1 cellular context compared by ENCODE assay signal in the genomic region with DNA sequence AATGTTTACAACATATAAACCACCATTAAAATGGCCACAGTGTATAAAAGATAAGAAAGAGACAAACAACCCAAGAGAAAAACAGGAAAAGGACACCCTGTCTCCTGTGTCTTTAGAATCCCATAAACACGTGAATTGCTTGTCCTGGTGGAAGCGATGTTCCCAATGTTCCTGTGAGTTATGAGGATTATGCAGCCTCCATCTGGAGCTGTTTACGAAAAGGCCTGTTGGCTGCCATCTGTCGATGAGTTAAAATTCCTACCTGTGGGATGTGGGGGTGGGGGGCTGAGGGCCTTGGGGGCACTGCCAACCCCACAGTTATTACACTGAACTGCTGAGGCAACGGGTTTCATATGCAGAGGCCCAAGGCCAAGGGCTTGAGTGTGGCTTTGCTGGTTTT.
TF ChIP-seq lines count a peak whose summit lies in the region.

No MANE protein-coding gene starts in this region.

TF ChIP-seq in HepG2, 621 proteins besides CTCF, POLR2A, EP300 and RAD21:
- TF ChIP-seq ZSCAN25 (CRISPR knock-in tag; IDR thresholded peaks at IDR 0.05) (no peak), CBX1 (IDR thresholded peaks at IDR 0.05; ENCODE audit: low read depth) (no peak), ZNF782 (CRISPR knock-in tag; IDR thresholded peaks at IDR 0.05; ENCODE audit: borderline replicate concordance) (no peak), PHF5A (CRISPR knock-in tag; IDR thresholded peaks at IDR 0.05; ENCODE audit: low read depth, unreplicated experiment) (no peak)
- TF ChIP-seq, protein P1, sequence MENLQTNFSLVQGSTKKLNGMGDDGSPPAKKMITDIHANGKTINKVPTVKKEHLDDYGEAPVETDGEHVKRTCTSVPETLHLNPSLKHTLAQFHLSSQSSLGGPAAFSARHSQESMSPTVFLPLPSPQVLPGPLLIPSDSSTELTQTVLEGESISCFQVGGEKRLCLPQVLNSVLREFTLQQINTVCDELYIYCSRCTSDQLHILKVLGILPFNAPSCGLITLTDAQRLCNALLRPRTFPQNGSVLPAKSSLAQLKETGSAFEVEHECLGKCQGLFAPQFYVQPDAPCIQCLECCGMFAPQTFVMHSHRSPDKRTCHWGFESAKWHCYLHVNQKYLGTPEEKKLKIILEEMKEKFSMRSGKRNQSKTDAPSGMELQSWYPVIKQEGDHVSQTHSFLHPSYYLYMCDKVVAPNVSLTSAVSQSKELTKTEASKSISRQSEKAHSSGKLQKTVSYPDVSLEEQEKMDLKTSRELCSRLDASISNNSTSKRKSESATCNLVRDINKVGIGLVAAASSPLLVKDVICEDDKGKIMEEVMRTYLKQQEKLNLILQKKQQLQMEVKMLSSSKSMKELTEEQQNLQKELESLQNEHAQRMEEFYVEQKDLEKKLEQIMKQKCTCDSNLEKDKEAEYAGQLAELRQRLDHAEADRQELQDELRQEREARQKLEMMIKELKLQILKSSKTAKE (CRISPR knock-in tag; IDR thresholded peaks at IDR 0.05; ENCODE audit: borderline replicate concordance) = no peak
